Comparison of ENCODE assay signal across 8 cellular contexts in genomic region chr10:61867817-61868216, GRCh38. TPM values are rescaled to one million over a fixed set of nuclear protein-coding genes. Genes with fewer than 3 reads are reported as not detected.
DNase-seq lines count a peak whose midpoint lies in the region; ATAC-seq and TF ChIP-seq lines count a peak whose summit lies in the region.
"Not testable (repeated sequence)": the region's sequence is repeated elsewhere in the genome, so short reads cannot be mapped to it uniquely, and the experiment has no call there.

No MANE protein-coding gene starts in this region.

- not testable (repeated sequence) for H3K36me3 Mint-ChIP-seq in CD8-positive, alpha-beta memory T cell; naive B cell

- H3K4me1 Mint-ChIP-seq in CD8-positive, alpha-beta memory T cell; naive B cell; stimulated activated naive CD8-positive, alpha-beta T cell treated with anti-CD3 and anti-CD28 coated beads, Interleukin-15, amount 100 ng/mL, for 72 hours: not testable (repeated sequence)

- POLR2A ChIA-PET in CD8-positive, alpha-beta memory T cell (lab: Charles Lee), result interaction anchor here (0.8 kb wide), 1 partner anchor 34 kb away, joined by 5 read pairs; the partner anchor contains the start of gene ARID5B

- H3K4me3 ChIP-seq in CD8-positive, alpha-beta memory T cell (ENCODE audit: low read length), result not testable (repeated sequence)

- peak overlapping the region in 7 of 8 donors; percentile 11 to 85 (median 70) for H3K27ac Mint-ChIP-seq in CD8-positive, alpha-beta memory T cell
- peak overlapping the region in 2 of 6 donors; percentile 18 to 62 for H3K27ac Mint-ChIP-seq in naive B cell
- H3K27ac Mint-ChIP-seq in stimulated activated naive CD8-positive, alpha-beta T cell treated with anti-CD3 and anti-CD28 coated beads, Interleukin-15, amount 100 ng/mL, for 72 hours, result peak overlapping the region; percentile 46 to 74

- ATAC-seq in foreskin keratinocyte; naive B cell (ENCODE audit: low read depth in 2 of 2); stimulated activated naive CD8-positive, alpha-beta T cell treated with anti-CD3 and anti-CD28 coated beads, Interleukin-15, amount 100 ng/mL, for 72 hours: not testable (repeated sequence)

- peak; percentile 22 to 82 (median 62) for DNase-seq in CD8-positive, alpha-beta memory T cell
- DNase-seq in T-helper 22 cell (ENCODE audit: low read depth) (peak; percentile 12), activated T-cell treated with anti-CD3 and anti-CD28 coated beads for 1 hour (ENCODE audit: low read depth) (peak; percentile 19), foreskin keratinocyte (peak in 1 of 2 donors; percentile 27), naive B cell (peak; percentile 57)
- DNase-seq in activated naive CD8-positive, alpha-beta T cell treated with anti-CD3 and anti-CD28 coated beads, Interleukin-2, amount 50 U/mL, for 16 hours (ENCODE audit: low read depth, low spot score), result peak; percentile 12
- peak; percentile 50 to 53 for DNase-seq in stimulated activated CD4-positive, alpha-beta T cell treated with anti-CD3 and anti-CD28 coated beads, Interleukin-2, amount 100 ng/mL, for 24 hours
- DNase-seq in stimulated activated naive CD8-positive, alpha-beta T cell treated with anti-CD3 and anti-CD28 coated beads, Interleukin-15, amount 100 ng/mL, for 72 hours, result peak; percentile 61 to 73

- H3K4me1 ChIP-seq in CD8-positive, alpha-beta memory T cell (ENCODE audit: insufficient read depth, low read length); foreskin keratinocyte: not testable (repeated sequence)

- not testable (repeated sequence) for H3K27ac ChIP-seq in CD8-positive, alpha-beta memory T cell (ENCODE audit: low read depth, low read length); foreskin keratinocyte

- not testable (repeated sequence) for H3K27me3 ChIP-seq in CD8-positive, alpha-beta memory T cell (ENCODE audit: insufficient read depth, low read length, poor library complexity, severe bottlenecking); foreskin keratinocyte

- H3K9me3 ChIP-seq in CD8-positive, alpha-beta memory T cell (ENCODE audit: low read length), result not testable (repeated sequence)

- peak; percentile 59 for TF ChIP-seq CTCF in foreskin keratinocyte (conservative IDR thresholded peaks at IDR 0.05)

- H3K4me3 Mint-ChIP-seq in CD8-positive, alpha-beta memory T cell, result peak overlapping the region; percentile 74 to 88 (median 81)
- H3K4me3 Mint-ChIP-seq in naive B cell, result peak overlapping the region; percentile 72 to 89 (median 86)
- H3K4me3 Mint-ChIP-seq in stimulated activated naive CD8-positive, alpha-beta T cell treated with anti-CD3 and anti-CD28 coated beads, Interleukin-15, amount 100 ng/mL, for 72 hours, result peak overlapping the region; percentile 42 to 75

- not testable (repeated sequence) for H3K9me3 Mint-ChIP-seq in CD8-positive, alpha-beta memory T cell; naive B cell; stimulated activated naive CD8-positive, alpha-beta T cell treated with anti-CD3 and anti-CD28 coated beads, Interleukin-15, amount 100 ng/mL, for 72 hours

- H3K27me3 Mint-ChIP-seq in CD8-positive, alpha-beta memory T cell; naive B cell; stimulated activated naive CD8-positive, alpha-beta T cell treated with anti-CD3 and anti-CD28 coated beads, Interleukin-15, amount 100 ng/mL, for 72 hours: not testable (repeated sequence)

- H3K36me3 ChIP-seq in CD8-positive, alpha-beta memory T cell (ENCODE audit: insufficient read depth, low read length), result not testable (repeated sequence)

- CTCF ChIA-PET in CD8-positive, alpha-beta memory T cell (lab: Charles Lee), result interaction anchor here (0.8 to 3.0 kb wide), 12 partner anchors 9 to 377 kb away, joined by 3 to 29 read pairs (median 5); no protein-coding TSS in a partner anchor

RNA-seq across cellular contexts. Expression of gene ARID5B, which starts 33.7 kb away (rescaled TPM):
- 10 to 100 TPM; 37.1 to 38.4 TPM for total RNA-seq in CD8-positive, alpha-beta memory T cell
- 48.7 TPM for polyA plus RNA-seq in CD8-positive, alpha-beta memory T cell
- total RNA-seq in foreskin keratinocyte, result 11.0 and 12.2 TPM in 2 replicates
- polyA plus RNA-seq in foreskin keratinocyte (2.0 and 2.6 TPM in 2 replicates), naive B cell (ENCODE audit: low read depth in 6 of 6) (100 to 1,000 TPM in 5 of 6 donors, 10 to 100 TPM in 1; 68.6 to 165 (median 122) TPM)

Comparison
In these comparisons a context has a peak if more than half of its experiments do, and no peak if none do; other contexts are left out.
1. RNA of gene ARID5B, which starts 33.7 kb away (polyA plus RNA-seq): 68.6 to 165 TPM in naive B cell and 48.7 TPM in CD8-positive, alpha-beta memory T cell (single experiment); 2.0 to 2.6 TPM in foreskin keratinocyte; every median in the first group is over 10 times any median in the second.
2. Peak in every context shown above with its lines, with median percentiles within 50 percentile points of each other: H3K4me3 Mint-ChIP-seq.